In genomic region chr5:65462139-65462705, GRCh38 we compare ENCODE assay signal across 1 cellular context.
TF ChIP-seq lines count a peak whose summit lies in the region.

No MANE protein-coding gene starts in this region.

TF ChIP-seq in IMR-90, 13 proteins besides CTCF, POLR2A, EP300 and RAD21 (continued from another document):
- no peak for TF ChIP-seq RFX5 (IDR thresholded peaks at IDR 0.05; ENCODE audit: low read depth, low read length)
- no peak for TF ChIP-seq MAFK (IDR thresholded peaks at IDR 0.05; ENCODE audit: low read depth, low read length)
